Comparison of ENCODE assay signal across 8 cellular contexts in the genomic region with DNA sequence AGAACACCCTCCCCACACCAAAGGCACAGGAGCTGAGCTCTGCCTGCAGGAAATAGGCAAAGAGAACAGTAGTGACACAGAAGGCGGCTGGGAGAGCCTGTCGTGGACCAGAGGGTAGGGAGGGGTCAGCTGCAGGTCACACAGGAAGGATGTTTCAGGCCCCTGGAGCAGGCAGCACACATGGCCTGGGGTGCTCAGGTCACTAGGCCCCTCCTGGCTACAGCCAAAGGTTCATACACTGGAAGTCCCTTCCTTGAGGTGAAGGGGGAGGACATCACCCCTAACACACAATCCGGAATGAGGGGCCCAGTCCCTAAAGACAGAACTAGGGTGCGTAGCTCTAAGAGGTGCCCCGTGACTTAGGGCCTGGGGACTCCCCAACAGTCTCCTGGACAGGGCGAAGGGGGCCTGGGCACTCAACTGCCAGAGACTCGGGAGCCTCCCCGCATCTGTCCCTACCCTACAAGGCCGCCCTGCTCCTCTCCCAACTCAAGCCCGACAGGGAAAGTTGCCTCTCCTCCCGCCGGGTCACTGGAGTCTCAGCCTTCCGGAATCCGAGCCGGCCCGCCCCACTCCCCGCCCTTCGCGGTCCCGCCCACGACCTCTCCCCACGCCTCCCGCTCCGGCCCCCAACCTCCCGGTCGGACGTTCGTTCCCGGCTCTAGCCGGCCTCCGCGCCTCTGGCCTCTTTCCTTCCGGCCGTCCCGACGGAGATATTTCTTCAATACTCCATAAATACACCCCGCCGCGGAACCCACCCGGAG. TPM values are rescaled to one million over a fixed set of nuclear protein-coding genes. Genes with fewer than 3 reads are reported as not detected.
DNase-seq lines count a peak whose midpoint lies in the region; ATAC-seq and TF ChIP-seq lines count a peak whose summit lies in the region.

A gene (minus strand): TSS at position 541 of the 764 bp plus-strand sequence. CDS start 675 bp downstream, outside the sequence.

- no peaks in the 10 kb centered on the region for H3K36me3 ChIP-seq in HCT116 (ENCODE audit: control insufficient read depth in 1 of 2, insufficient read depth in 2 of 2, low read length in 2 of 2)

- intact Hi-C loops in HCT116 (cut with micrococcal nuclease): no loop called here
- intact Hi-C loops in left cardiac atrium (cut with DNase I): no loop called here
- intact Hi-C loops in posterior cingulate gyrus (cut with DNase I): no loop called here

- TSS peak; percentile 61 for BruUV-seq in HCT116 (replicated peaks; lab: Mats Ljungman, UMichigan)

- H3K27ac ChIP-seq in HCT116 (ENCODE audit: low read depth, low read length): peak within 1 kb of the TSS; percentile 66; the same call in 1 of the 2 replicates

- no peaks in the 10 kb centered on the region for H3K9me3 ChIP-seq in HCT116 (ENCODE audit: control insufficient read depth in 1 of 2, insufficient read depth in 1 of 2, low read depth in 1 of 2, low read length in 2 of 2)

- CTCF ChIA-PET in HCT116 (lab: Charles Lee): interaction anchor here (1.3 to 1.4 kb wide), 2 partner anchors 8 to 426 kb away, joined by 3 to 4 read pairs; no protein-coding TSS in a partner anchor

- TF ChIP-seq CTCF in HCT116 (IDR thresholded peaks at IDR 0.05 in 2 of 3, conservative IDR thresholded peaks at IDR 0.05 in 1 of 3; ENCODE audit: borderline replicate concordance in 1 of 3, insufficient read depth in 1 of 3, low read depth in 2 of 3, low read length in 2 of 3): no peak

- no peak for TF ChIP-seq RAD21 in HCT116 (IDR thresholded peaks at IDR 0.05; ENCODE audit: low read depth)

- H3K36me3 Mint-ChIP-seq in activated naive CD8-positive, alpha-beta T cell treated with anti-CD3 and anti-CD28 coated beads, Interleukin-2, amount 10 ng/mL, durations not matched to agents 7 days and 5 days: no peaks in the 10 kb centered on the region

- DNase-seq in EH (ENCODE audit: low read depth): peak; percentile 79
- DNase-seq in HCT116 (ENCODE audit: low read depth, low spot score): peak; percentile 13
- no peak for DNase-seq in activated naive CD8-positive, alpha-beta T cell treated with anti-CD3 and anti-CD28 coated beads, Interleukin-2, amount 10 ng/mL, durations not matched to agents 7 days and 5 days
- DNase-seq in left cardiac atrium: peak; percentile 79
- peak in 9 of 10 donors; percentile 45 to 94 (median 71) for DNase-seq in posterior cingulate gyrus
- no peak for DNase-seq in H4 (ENCODE audit: low spot score)
- DNase-seq in NCI-H524 treated with DMSO at 0.1 percent for 48 hours (lab: John Stamatoyannopoulos, UW): no peak
- DNase-seq in NCI-H2227 treated with DMSO at 0.1 percent for 48 hours (lab: John Stamatoyannopoulos, UW): no peak

- H3K27me3 ChIP-seq in HCT116 (ENCODE audit: insufficient read depth, low read length): peaks cover 10% of the 10 kb centered on the region; the same call in 1 of the 2 replicates

- peak within 1 kb of the TSS; percentile 75 for H3K4me3 Mint-ChIP-seq in activated naive CD8-positive, alpha-beta T cell treated with anti-CD3 and anti-CD28 coated beads, Interleukin-2, amount 10 ng/mL, durations not matched to agents 7 days and 5 days

- no peaks in the 10 kb centered on the region for H3K9me3 Mint-ChIP-seq in activated naive CD8-positive, alpha-beta T cell treated with anti-CD3 and anti-CD28 coated beads, Interleukin-2, amount 10 ng/mL, durations not matched to agents 7 days and 5 days

- H3K79me2 ChIP-seq in HCT116 (ENCODE audit: insufficient read depth, low read length): no peaks in the 10 kb centered on the region

- H3K4me1 ChIP-seq in HCT116 (ENCODE audit: control insufficient read depth in 1 of 2, insufficient read depth in 2 of 2, low read length in 2 of 2): peaks cover 10 to 29% of the 10 kb centered on the region in 2 experiments

- peak within 1 kb of the TSS; percentile 56 to 68 for H3K4me3 ChIP-seq in HCT116 (replicated peaks in 1 of 2; ENCODE audit: low read depth in 1 of 2, low read length in 2 of 2)

- RAD21 ChIA-PET in HCT116 (lab: Charles Lee; ENCODE audit: low non-redundant PET in 1 of 2, low total read pairs in 2 of 2, uncharacterized antibody in 2 of 2, unreplicated experiment in 2 of 2): interaction anchor here in 1 of 2 experiments (1.3 kb wide), 1 partner anchor 102 kb away, joined by 3 read pairs; no protein-coding TSS in a partner anchor

- H3K4me1 Mint-ChIP-seq in activated naive CD8-positive, alpha-beta T cell treated with anti-CD3 and anti-CD28 coated beads, Interleukin-2, amount 10 ng/mL, durations not matched to agents 7 days and 5 days: peaks cover 6% of the 10 kb centered on the region

- H3K27ac Mint-ChIP-seq in activated naive CD8-positive, alpha-beta T cell treated with anti-CD3 and anti-CD28 coated beads, Interleukin-2, amount 10 ng/mL, durations not matched to agents 7 days and 5 days: no peak within 1 kb of the TSS

- no peaks in the 10 kb centered on the region for H4K20me1 ChIP-seq in HCT116 (ENCODE audit: insufficient read depth)

- H3K9ac ChIP-seq in HCT116 (ENCODE audit: low read length): peak within 1 kb of the TSS; percentile 73

- ATAC-seq in HCT116: peak; percentile 83
- ATAC-seq in activated naive CD8-positive, alpha-beta T cell treated with anti-CD3 and anti-CD28 coated beads, Interleukin-2, amount 10 ng/mL, durations not matched to agents 7 days and 5 days (ENCODE audit: low read depth): peak; percentile 33
- ATAC-seq in left cardiac atrium: peak; percentile 91 to 94

- H2AFZ ChIP-seq in HCT116 (ENCODE audit: low read depth, low read length, poor library complexity, severe bottlenecking): peak within 1 kb of the TSS; percentile 55

- peak within 1 kb of the TSS; percentile 95 for H3K4me2 ChIP-seq in HCT116 (ENCODE audit: low read length)

- no peak for TF ChIP-seq POLR2A in HCT116 (IDR thresholded peaks at IDR 0.05; ENCODE audit: borderline replicate concordance, extremely low read depth, insufficient read depth, insufficient read length)

- POLR2A ChIA-PET in HCT116 (lab: Charles Lee): no interaction called here
- POLR2A ChIA-PET in activated naive CD8-positive, alpha-beta T cell treated with anti-CD3 and anti-CD28 coated beads, Interleukin-2, amount 10 ng/mL, durations not matched to agents 7 days and 5 days (lab: Charles Lee): no interaction called here

- H3K27me3 Mint-ChIP-seq in activated naive CD8-positive, alpha-beta T cell treated with anti-CD3 and anti-CD28 coated beads, Interleukin-2, amount 10 ng/mL, durations not matched to agents 7 days and 5 days: peaks cover 35% of the 10 kb centered on the region

- no peaks in the 10 kb centered on the region for H3K9me2 ChIP-seq in HCT116 (ENCODE audit: insufficient read depth)

TF ChIP-seq in HCT116, 20 proteins besides CTCF, POLR2A, EP300 and RAD21:
- TF ChIP-seq POLR2AphosphoS5 (IDR thresholded peaks at IDR 0.05; ENCODE audit: low read depth, low read length): peak; percentile 84
- no peak for TF ChIP-seq ZNF274 (IDR thresholded peaks at IDR 0.05; ENCODE audit: low read depth, low read length)
- TF ChIP-seq EGR1 (IDR thresholded peaks at IDR 0.05; ENCODE audit: low read depth): peak; percentile 67
- no peak for TF ChIP-seq JUND (IDR thresholded peaks at IDR 0.05)
- TF ChIP-seq, protein P1, sequence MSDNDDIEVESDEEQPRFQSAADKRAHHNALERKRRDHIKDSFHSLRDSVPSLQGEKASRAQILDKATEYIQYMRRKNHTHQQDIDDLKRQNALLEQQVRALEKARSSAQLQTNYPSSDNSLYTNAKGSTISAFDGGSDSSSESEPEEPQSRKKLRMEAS (IDR thresholded peaks at IDR 0.05): 0 out of 2 replicates have a peak, but pooled peaks have one; percentile 26

RNA-seq across cellular contexts. Expression of the gene that starts here (rescaled TPM):
- 14.4 TPM for total RNA-seq in HCT116 (2021; ENCODE audit: unreplicated experiment)
- polyA plus RNA-seq in HCT116 (2012): 22.3 and 28.2 TPM in 2 replicates
- total RNA-seq in activated naive CD8-positive, alpha-beta T cell treated with anti-CD3 and anti-CD28 coated beads, Interleukin-2, amount 10 ng/mL, durations not matched to agents 7 days and 5 days: 1 to 10 TPM; 1.4 to 1.6 TPM
- 1 to 10 TPM; 3.3 to 3.7 TPM for total RNA-seq in left cardiac atrium
- not detected in 2 replicates for total RNA-seq in H4 (2014; rRNA removed; shearing (Covaris generic))

Comparison
In these comparisons a context has a peak if more than half of its experiments do, and no peak if none do; other contexts are left out.
1. DNase-seq: peak in EH (single experiment), HCT116 (single experiment), left cardiac atrium (single experiment) and posterior cingulate gyrus (9 of 10); none in activated naive CD8-positive, alpha-beta T cell treated with anti-CD3 and anti-CD28 coated beads, Interleukin-2, amount 10 ng/mL, durations not matched to agents 7 days and 5 days (single experiment), H4 (single experiment), NCI-H524 treated with DMSO at 0.1 percent for 48 hours (single experiment) and NCI-H2227 treated with DMSO at 0.1 percent for 48 hours (single experiment).
2. ATAC-seq: peak in every context shown above with its lines; median percentile 92 in left cardiac atrium; 83 in HCT116; 33 in activated naive CD8-positive, alpha-beta T cell treated with anti-CD3 and anti-CD28 coated beads, Interleukin-2, amount 10 ng/mL, durations not matched to agents 7 days and 5 days.